1 cellular context compared by ENCODE assay signal in genomic region chr7:22837308-22837707, GRCh38.
TF ChIP-seq lines count a peak whose summit lies in the region.

No MANE protein-coding gene starts in this region.

TF ChIP-seq in GM23338, 12 proteins besides CTCF, POLR2A, EP300 and RAD21 (continued from another document):
- TF ChIP-seq ZNF462 (CRISPR knock-in tag; IDR thresholded peaks at IDR 0.05) (no peak), NANOG (IDR thresholded peaks at IDR 0.05; ENCODE audit: borderline replicate concordance) (no peak), EZH2 (IDR thresholded peaks at IDR 0.05; ENCODE audit: low read depth, unreplicated experiment) (no peak), EZH2phosphoT487 (IDR thresholded peaks at IDR 0.05; ENCODE audit: unreplicated experiment) (no peak)
